ENCODE assay signal across 18 cellular contexts in genomic region chr11:26420331-26420730, GRCh38.
DNase-seq lines count a peak whose midpoint lies in the region; FAIRE-seq and TF ChIP-seq lines count a peak whose summit lies in the region.
"Had no signal": no experiment of that assay in that cellular context is flagged by ENCODE, and none has a peak within 500 bp of the region (broad histone marks: within the 10 kb centered on the region; RNA-seq: fewer than 3 reads in every experiment).

No MANE protein-coding gene starts in this region.

- H3K23me2 ChIP-seq in H1 (ENCODE audit: low read depth, low read length): no peaks in the 10 kb centered on the region; the same call in 1 of the 2 replicates

- H3K4ac ChIP-seq in H1 (replicated peaks; ENCODE audit: insufficient read length, low read depth, low read length) (no peak overlapping the region), neuronal stem cell (ENCODE audit: low read length) (no peak overlapping the region)

- H2BK15ac ChIP-seq in H1 (ENCODE audit: low read length) (no peak overlapping the region), neuronal stem cell (ENCODE audit: low read length) (no peak overlapping the region)

- H3K18ac ChIP-seq in H1 (ENCODE audit: extremely low read depth, low read length) (no peak overlapping the region), neuronal stem cell (ENCODE audit: low read length) (no peak overlapping the region)

- no peaks in the 10 kb centered on the region for H4K20me1 ChIP-seq in H1 (replicated peaks in 1 of 2; ENCODE audit: control insufficient read depth in 1 of 2, insufficient read depth in 2 of 2, low read length in 2 of 2)

- TF ChIP-seq RAD21 in H1 (IDR thresholded peaks at IDR 0.05 in 1 of 2, conservative IDR thresholded peaks at IDR 0.05 in 1 of 2; ENCODE audit: low read depth in 2 of 2, low read length in 2 of 2): no peak

- H3K79me1 ChIP-seq in H1 (ENCODE audit: low read depth, low read length): no peaks in the 10 kb centered on the region
- H3K79me1 ChIP-seq in neuronal stem cell (ENCODE audit: low read depth, low read length): no peaks in the 10 kb centered on the region

- H2AFZ ChIP-seq in H1 (ENCODE audit: low read length) (peak overlapping the region; percentile 63; the same call in 1 of the 2 replicates), neuronal stem cell (ENCODE audit: low read length) (peak overlapping the region; percentile 24)

- no peak overlapping the region for H4K5ac ChIP-seq in H1 (ENCODE audit: insufficient read length, low read depth, low read length)

- H2BK120ac ChIP-seq in H1 (replicated peaks; ENCODE audit: low read depth, low read length) (no peak overlapping the region), neuronal stem cell (ENCODE audit: low read depth, low read length) (no peak overlapping the region)

- H3K27ac ChIP-seq in HUES6 (ENCODE audit: low read depth, low read length): no peak overlapping the region
- no peak overlapping the region for H3K27ac ChIP-seq in H1 (ENCODE audit: low read depth, low read length)
- no peak overlapping the region for H3K27ac ChIP-seq in neuronal stem cell (replicated peaks; ENCODE audit: low read length)

- POLR2A ChIA-PET in H1 (lab: Charles Lee; ENCODE audit: partially characterized antibody): no interaction called here

- H2AK5ac ChIP-seq in H1 (ENCODE audit: low read depth, low read length): no peak overlapping the region
- no peak overlapping the region for H2AK5ac ChIP-seq in neuronal stem cell (ENCODE audit: low read depth, low read length)

- H4K91ac ChIP-seq in H1 (replicated peaks; ENCODE audit: insufficient read length, low read length) (no peak overlapping the region), neuronal stem cell (ENCODE audit: low read depth, low read length, poor library complexity) (no peak overlapping the region)

- peak overlapping the region; percentile 26 for H3K9ac ChIP-seq in HUES6 (ENCODE audit: low read length)
- H3K9ac ChIP-seq in H1 (replicated peaks in 1 of 4; ENCODE audit: extremely low read depth in 1 of 4, low read depth in 3 of 4, low read length in 3 of 4): no peak overlapping the region
- H3K9ac ChIP-seq in neuronal stem cell (ENCODE audit: low read depth, low read length, poor library complexity): no peak overlapping the region

- H4K8ac ChIP-seq in H1 (ENCODE audit: extremely low read depth, insufficient read depth, low read length) (no peak overlapping the region), neuronal stem cell (ENCODE audit: low read depth, low read length) (no peak overlapping the region)

- H3K9me3 ChIP-seq in HUES6 (ENCODE audit: control insufficient read depth, insufficient read depth, low read depth, low read length) (no peaks in the 10 kb centered on the region), H1 (ENCODE audit: insufficient read depth in 2 of 2, low read depth in 1 of 2, low read length in 1 of 2) (no peaks in the 10 kb centered on the region), neuronal stem cell (replicated peaks in 1 of 2; ENCODE audit: control insufficient read depth in 2 of 2, insufficient read depth in 1 of 2, low read depth in 1 of 2, low read length in 2 of 2) (no peaks in the 10 kb centered on the region), BE2C (no peaks in the 10 kb centered on the region)

- H3K4me1 ChIP-seq in HUES6 (ENCODE audit: control insufficient read depth, insufficient read depth, low read length) (no peaks in the 10 kb centered on the region), H1 (replicated peaks in 1 of 4; ENCODE audit: control insufficient read depth in 3 of 4, insufficient read depth in 4 of 4, low read length in 3 of 4) (peaks cover 0 to 3% (median 0%) of the 10 kb centered on the region in 4 experiments; a peak in 1 of 7 replicates), neuronal stem cell (ENCODE audit: control insufficient read depth in 2 of 2, insufficient read depth in 1 of 2, low read depth in 1 of 2, low read length in 2 of 2) (no peaks in the 10 kb centered on the region), BE2C (no peaks in the 10 kb centered on the region)

- H3K14ac ChIP-seq in H1 (ENCODE audit: insufficient read length): no peak overlapping the region
- H3K14ac ChIP-seq in neuronal stem cell (ENCODE audit: low read length): no peak overlapping the region

- H3K23ac ChIP-seq in H1 (ENCODE audit: insufficient read length): no peak overlapping the region
- H3K23ac ChIP-seq in neuronal stem cell (ENCODE audit: low read depth, low read length, poor library complexity): no peak overlapping the region

- H3K56ac ChIP-seq in H1 (replicated peaks; ENCODE audit: insufficient read length, low read depth, low read length): no peak overlapping the region

- H2BK5ac ChIP-seq in H1 (ENCODE audit: low read depth, low read length) (no peak overlapping the region), neuronal stem cell (ENCODE audit: low read length) (no peak overlapping the region)

- 73% methylated on average over 1 of the region's 1 CpG; no CpG with 5 or more reads in 1 of the 2 experiments for WGBS in H1 (ENCODE audit: extremely low coverage in 1 of 2, insufficient coverage in 1 of 2, insufficient read length in 1 of 2, insufficient replicate concordance in 2 of 2, low coverage in 1 of 2, low lambda C conversion rate in 2 of 2, missing lambda C conversion rate in 1 of 2), 2 experiments
- no CpG with 5 or more reads among the region's 1 CpG for WGBS in neuronal stem cell (ENCODE audit: extremely low coverage in 2 of 2, insufficient read length in 2 of 2, insufficient replicate concordance in 1 of 2), 2 donors

- TF ChIP-seq CTCF in H1 (IDR thresholded peaks at IDR 0.05; ENCODE audit: control extremely low read depth in 1 of 3, insufficient read depth in 1 of 3, low read depth in 1 of 3, low read length in 3 of 3) (no peak), BE2C (IDR thresholded peaks at IDR 0.05; ENCODE audit: low read depth, low read length) (no peak)

- H3K36me3 ChIP-seq in HUES6 (ENCODE audit: control insufficient read depth, insufficient read depth, low read length) (no peaks in the 10 kb centered on the region), H1 (ENCODE audit: control insufficient read depth in 2 of 4, insufficient read depth in 4 of 4, low read length in 3 of 4) (no peaks in the 10 kb centered on the region), neuronal stem cell (replicated peaks in 1 of 2; ENCODE audit: control insufficient read depth in 2 of 2, insufficient read depth in 2 of 2, low read length in 2 of 2) (no peaks in the 10 kb centered on the region), BE2C (no peaks in the 10 kb centered on the region)

- H3K27me3 ChIP-seq in HUES6 (ENCODE audit: control insufficient read depth, insufficient read depth, low read length): no peaks in the 10 kb centered on the region
- no peaks in the 10 kb centered on the region for H3K27me3 ChIP-seq in H1 (replicated peaks in 1 of 4; ENCODE audit: control insufficient read depth in 3 of 4, extremely low read depth in 1 of 4, insufficient read depth in 3 of 4, low read length in 3 of 4)
- no peaks in the 10 kb centered on the region for H3K27me3 ChIP-seq in neuronal stem cell (ENCODE audit: control insufficient read depth in 3 of 3, insufficient read depth in 3 of 3, low read depth in 1 of 3, low read length in 3 of 3)
- no peaks in the 10 kb centered on the region for H3K27me3 ChIP-seq in BE2C

- H2BK12ac ChIP-seq in H1 (ENCODE audit: low read depth, low read length) (no peak overlapping the region), neuronal stem cell (ENCODE audit: low read length) (no peak overlapping the region)

- no peak overlapping the region for H3K4me3 ChIP-seq in HUES6 (ENCODE audit: low read depth, low read length)
- no peak overlapping the region for H3K4me3 ChIP-seq in H1 (ENCODE audit: extremely low read depth in 1 of 4, insufficient read depth in 2 of 4, low read depth in 3 of 4, low read length in 4 of 4)
- H3K4me3 ChIP-seq in neuronal stem cell (ENCODE audit: low read length in 2 of 2): no peak overlapping the region
- H3K4me3 ChIP-seq in BE2C (ENCODE audit: low read depth, low read length): no peak overlapping the region

- CTCF ChIA-PET in H1 (lab: Charles Lee; ENCODE audit: partially characterized antibody): interaction anchor here (0.7 kb wide), 1 partner anchor 1902 kb away, joined by 3 read pairs; no protein-coding TSS in a partner anchor

- no peak overlapping the region for H2BK20ac ChIP-seq in H1 (ENCODE audit: low read length)

- H3K4me2 ChIP-seq in H1 (ENCODE audit: insufficient read depth in 1 of 2, low read depth in 2 of 2, low read length in 2 of 2) (no peak overlapping the region), neuronal stem cell (ENCODE audit: insufficient read depth, low read length, poor library complexity, severe bottlenecking) (no peak overlapping the region)

- TF ChIP-seq POLR2A in H1 (IDR thresholded peaks at IDR 0.05; ENCODE audit: control extremely low read depth in 1 of 2, low read depth in 2 of 2, low read length in 2 of 2): no peak

- TF ChIP-seq EP300 in H1 (IDR thresholded peaks at IDR 0.05; ENCODE audit: borderline replicate concordance in 1 of 2, low read depth in 2 of 2, low read length in 2 of 2): no peak

- DNase-seq in H1 (ENCODE audit: low read depth in 1 of 2, low spot score in 2 of 2) (no peak), islet precursor cell (peak; percentile 57), neuronal stem cell (ENCODE audit: low spot score) (no peak), KBM-7 (no peak), BE2C (no peak), NK-92 (lab: John Stamatoyannopoulos, UW; ENCODE audit: unreplicated experiment) (no peak)
- DNase-seq: C1 segment of cervical spinal cord; CD4-positive, CD25-positive, alpha-beta regulatory T cell; CD8-positive, alpha-beta memory T cell; COR-L47; DMS 273 treated with DMSO at 0.1 percent for 48 hours; DMS53; DND-41; EL; H7 had no signal

- in situ Hi-C loops in KBM-7 (cut with MboI; ENCODE audit: low pct_unique_long_range_greater_than_20kb, low sequenced_read_pairs): no loop called here

- no peaks in the 10 kb centered on the region for H3K79me2 ChIP-seq in H1 (ENCODE audit: control insufficient read depth in 1 of 2, insufficient read depth in 2 of 2, low read length in 2 of 2)

- no peak for FAIRE-seq in H1 (lab: Jason Lieb, UNC)
- FAIRE-seq: GM12891, GM19239 had no signal

TF ChIP-seq in H1, 55 proteins besides CTCF, POLR2A, EP300 and RAD21 (continues in another document):
- TF ChIP-seq TEAD4 (IDR thresholded peaks at IDR 0.05; ENCODE audit: low read depth, low read length): no peak
- TF ChIP-seq GTF2F1 (IDR thresholded peaks at IDR 0.05; ENCODE audit: borderline replicate concordance, low read depth, low read length): no peak
- TF ChIP-seq HDAC6 (IDR thresholded peaks at IDR 0.05; ENCODE audit: low read depth, low read length): no peak
- no peak for TF ChIP-seq SIX5 (IDR thresholded peaks at IDR 0.05; ENCODE audit: low read depth, low read length)
- TF ChIP-seq CTBP2 (IDR thresholded peaks at IDR 0.05; ENCODE audit: borderline replicate concordance, insufficient read depth, insufficient read length, low read length): no peak
- no peak for TF ChIP-seq KDM5A (IDR thresholded peaks at IDR 0.05; ENCODE audit: low read length)
- no peak for TF ChIP-seq RBBP5 (IDR thresholded peaks at IDR 0.05; ENCODE audit: borderline replicate concordance, low read depth, low read length)
- no peak for TF ChIP-seq POLR2AphosphoS5 (IDR thresholded peaks at IDR 0.05; ENCODE audit: low read depth, low read length)
- TF ChIP-seq CHD1 (IDR thresholded peaks at IDR 0.05; ENCODE audit: low read depth, low read length): no peak
- no peak for TF ChIP-seq TCF12 (IDR thresholded peaks at IDR 0.05; ENCODE audit: low read depth, low read length)
